In the genomic region with DNA sequence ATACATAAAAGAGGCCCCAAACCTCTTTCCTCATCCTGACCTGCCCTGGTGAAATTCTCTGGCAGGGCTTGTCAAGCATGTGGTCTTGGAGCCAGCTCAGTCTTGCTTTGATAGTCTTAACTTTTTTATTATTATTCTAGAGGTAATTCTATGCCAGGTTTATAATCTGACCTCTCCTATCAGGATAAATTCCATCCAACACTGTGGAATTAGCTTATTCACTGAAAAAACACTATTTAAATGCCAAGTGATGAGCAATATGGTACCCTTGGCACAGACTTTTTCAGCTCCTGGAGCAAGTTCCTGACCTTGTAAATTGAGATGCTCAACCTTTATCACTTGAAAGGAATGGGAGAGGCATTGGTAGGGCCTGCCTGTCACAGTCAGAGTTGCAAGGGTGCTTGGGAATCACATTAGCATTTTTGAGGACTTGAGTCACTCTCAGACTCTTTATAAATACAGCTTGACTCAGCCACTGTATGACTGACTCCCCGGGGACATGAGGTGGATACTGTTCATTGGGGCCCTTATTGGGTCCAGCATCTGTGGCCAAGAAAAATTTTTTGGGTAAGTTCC, we compare ENCODE assay signal across 1 cellular context.
TF ChIP-seq lines count a peak whose summit lies in the region.

Gene CPA4, plus strand, starts transcription at position 480 of the 576 bp plus-strand sequence. Its CDS starts 20 bp downstream, at position 500.

TF ChIP-seq in IMR-90, 13 proteins besides CTCF, POLR2A, EP300 and RAD21:
- TF ChIP-seq MAFK (IDR thresholded peaks at IDR 0.05; ENCODE audit: low read depth, low read length), result no peak
- 0 out of 2 replicates have a peak, but pooled peaks have one; percentile 6 for TF ChIP-seq MAZ (IDR thresholded peaks at IDR 0.05; ENCODE audit: borderline replicate concordance, low read depth, low read length)
- TF ChIP-seq FOS (IDR thresholded peaks at IDR 0.05; ENCODE audit: low read depth, low read length), result peak; percentile 90
- peak; percentile 72 for TF ChIP-seq CEBPB (IDR thresholded peaks at IDR 0.05; ENCODE audit: low read depth, low read length)
- no peak; the same call in 1 of the 2 replicates for TF ChIP-seq NFE2L2 (IDR thresholded peaks at IDR 0.05; ENCODE audit: low read depth, low read length)
- TF ChIP-seq MXI1 (IDR thresholded peaks at IDR 0.05; ENCODE audit: borderline replicate concordance, low read depth, low read length), result peak; percentile 31; the same call in 1 of the 2 replicates
- TF ChIP-seq RCOR1 (IDR thresholded peaks at IDR 0.05; ENCODE audit: insufficient replicate concordance, low read length), result peak; percentile 95
- TF ChIP-seq RFX5 (IDR thresholded peaks at IDR 0.05; ENCODE audit: low read depth, low read length), result no peak
- TF ChIP-seq SMC3 (IDR thresholded peaks at IDR 0.05; ENCODE audit: low read depth, low read length), result no peak; the same call in 1 of the 2 replicates
- TF ChIP-seq, protein P1, sequence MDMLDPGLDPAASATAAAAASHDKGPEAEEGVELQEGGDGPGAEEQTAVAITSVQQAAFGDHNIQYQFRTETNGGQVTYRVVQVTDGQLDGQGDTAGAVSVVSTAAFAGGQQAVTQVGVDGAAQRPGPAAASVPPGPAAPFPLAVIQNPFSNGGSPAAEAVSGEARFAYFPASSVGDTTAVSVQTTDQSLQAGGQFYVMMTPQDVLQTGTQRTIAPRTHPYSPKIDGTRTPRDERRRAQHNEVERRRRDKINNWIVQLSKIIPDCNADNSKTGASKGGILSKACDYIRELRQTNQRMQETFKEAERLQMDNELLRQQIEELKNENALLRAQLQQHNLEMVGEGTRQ (IDR thresholded peaks at IDR 0.05; ENCODE audit: low read depth, low read length), result no peak; the same call in 1 of the 2 replicates
- no peak for TF ChIP-seq CHD1 (IDR thresholded peaks at IDR 0.05; ENCODE audit: low read depth, low read length)
- TF ChIP-seq, protein P2, sequence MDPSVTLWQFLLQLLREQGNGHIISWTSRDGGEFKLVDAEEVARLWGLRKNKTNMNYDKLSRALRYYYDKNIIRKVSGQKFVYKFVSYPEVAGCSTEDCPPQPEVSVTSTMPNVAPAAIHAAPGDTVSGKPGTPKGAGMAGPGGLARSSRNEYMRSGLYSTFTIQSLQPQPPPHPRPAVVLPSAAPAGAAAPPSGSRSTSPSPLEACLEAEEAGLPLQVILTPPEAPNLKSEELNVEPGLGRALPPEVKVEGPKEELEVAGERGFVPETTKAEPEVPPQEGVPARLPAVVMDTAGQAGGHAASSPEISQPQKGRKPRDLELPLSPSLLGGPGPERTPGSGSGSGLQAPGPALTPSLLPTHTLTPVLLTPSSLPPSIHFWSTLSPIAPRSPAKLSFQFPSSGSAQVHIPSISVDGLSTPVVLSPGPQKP (IDR thresholded peaks at IDR 0.05; ENCODE audit: borderline replicate concordance, low read depth, low read length), result no peak
- 0 out of 2 replicates have a peak, but pooled peaks have one; percentile 6 for TF ChIP-seq BHLHE40 (IDR thresholded peaks at IDR 0.05; ENCODE audit: low read depth, low read length)
